In genomic region chr16:58259995-58260394, GRCh38 we compare ENCODE assay signal across 9 cellular contexts. TPM values are rescaled to one million over a fixed set of nuclear protein-coding genes. Genes with fewer than 3 reads are reported as not detected.
"Had no signal": no experiment of that assay in that cellular context is flagged by ENCODE, and none has a peak within 500 bp of the region (broad histone marks: within the 10 kb centered on the region; RNA-seq: fewer than 3 reads in every experiment).

No MANE protein-coding gene starts in this region.

- FAIRE-seq: HepG2, HTR-8/SVneo had no signal

- H3K27ac ChIP-seq: HL-60 had no signal

- ATAC-seq: HepG2 had no signal

- DNase-seq: IMR-90, KBM-7, KG1 had no signal

RNA-seq across cellular contexts. Expression of gene PRSS54, which starts 34.8 kb away (rescaled TPM):
- total RNA-seq: HepG2, HT-29, HT1080, IMR-90 had no signal
- polyA plus RNA-seq: HepG2, IgD-negative memory B cell, IMR-90 had no signal
